Comparison of ENCODE assay signal across 1 cellular context in the genomic region with DNA sequence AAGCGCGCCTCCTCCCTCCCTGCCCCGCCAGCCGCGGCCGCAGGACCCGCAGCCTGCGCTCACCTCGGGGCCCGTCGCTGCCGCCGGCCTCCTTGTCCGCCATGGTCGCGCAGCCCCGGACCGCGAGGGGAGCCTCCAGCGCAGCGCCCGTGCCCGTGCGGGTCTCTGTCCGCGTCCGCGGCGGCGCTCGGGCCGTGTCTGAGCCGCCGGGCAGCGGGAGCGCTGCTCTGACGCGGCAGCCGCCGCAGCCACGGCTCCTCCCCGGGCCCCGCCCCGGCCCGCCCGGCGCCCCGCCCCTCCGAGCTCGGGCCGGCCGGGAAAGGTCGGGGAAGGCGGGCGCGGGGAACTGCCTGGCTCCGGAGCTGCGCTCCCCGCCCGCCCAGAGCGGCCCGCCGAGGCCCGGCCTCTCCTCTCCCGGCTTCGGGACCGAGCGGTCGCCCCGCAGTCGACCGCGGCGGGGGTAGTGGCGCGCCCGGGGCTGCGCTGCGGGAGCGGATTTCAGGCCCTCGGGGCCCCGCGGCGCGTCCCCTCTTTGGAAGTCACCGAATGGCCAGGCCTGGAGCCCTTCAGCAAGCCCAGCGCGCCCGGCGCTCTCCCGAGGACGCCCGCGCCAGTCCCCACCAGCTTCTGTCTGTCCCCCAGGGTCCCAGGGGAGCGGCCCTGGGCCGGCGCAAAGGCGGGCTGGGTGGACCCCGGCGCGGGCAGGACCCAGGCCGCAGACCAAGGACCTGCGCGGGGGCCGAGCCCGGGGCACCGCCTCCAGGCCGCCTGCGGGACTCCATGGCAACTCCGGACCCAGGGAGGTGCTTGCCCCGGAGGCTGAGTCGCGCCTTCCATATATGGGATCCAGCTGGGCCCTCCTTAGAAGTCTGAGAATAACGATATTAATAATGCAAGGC.
TF ChIP-seq lines count a peak whose summit lies in the region.

A gene with protein sequence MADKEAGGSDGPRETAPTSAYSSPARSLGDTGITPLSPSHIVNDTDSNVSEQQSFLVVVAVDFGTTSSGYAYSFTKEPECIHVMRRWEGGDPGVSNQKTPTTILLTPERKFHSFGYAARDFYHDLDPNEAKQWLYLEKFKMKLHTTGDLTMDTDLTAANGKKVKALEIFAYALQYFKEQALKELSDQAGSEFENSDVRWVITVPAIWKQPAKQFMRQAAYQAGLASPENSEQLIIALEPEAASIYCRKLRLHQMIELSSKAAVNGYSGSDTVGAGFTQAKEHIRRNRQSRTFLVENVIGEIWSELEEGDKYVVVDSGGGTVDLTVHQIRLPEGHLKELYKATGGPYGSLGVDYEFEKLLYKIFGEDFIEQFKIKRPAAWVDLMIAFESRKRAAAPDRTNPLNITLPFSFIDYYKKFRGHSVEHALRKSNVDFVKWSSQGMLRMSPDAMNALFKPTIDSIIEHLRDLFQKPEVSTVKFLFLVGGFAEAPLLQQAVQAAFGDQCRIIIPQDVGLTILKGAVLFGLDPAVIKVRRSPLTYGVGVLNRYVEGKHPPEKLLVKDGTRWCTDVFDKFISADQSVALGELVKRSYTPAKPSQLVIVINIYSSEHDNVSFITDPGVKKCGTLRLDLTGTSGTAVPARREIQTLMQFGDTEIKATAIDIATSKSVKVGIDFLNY (minus strand): TSS at position 200 of the 899 bp plus-strand sequence. CDS start 97 bp downstream, at position 103.

TF ChIP-seq in HCT116, 20 proteins besides CTCF, POLR2A, EP300 and RAD21 (continued from another document):
- TF ChIP-seq EGR1 (IDR thresholded peaks at IDR 0.05; ENCODE audit: low read depth) (no peak), EZH2phosphoT487 (IDR thresholded peaks at IDR 0.05; ENCODE audit: borderline replicate concordance) (no peak)
- TF ChIP-seq, protein P1, sequence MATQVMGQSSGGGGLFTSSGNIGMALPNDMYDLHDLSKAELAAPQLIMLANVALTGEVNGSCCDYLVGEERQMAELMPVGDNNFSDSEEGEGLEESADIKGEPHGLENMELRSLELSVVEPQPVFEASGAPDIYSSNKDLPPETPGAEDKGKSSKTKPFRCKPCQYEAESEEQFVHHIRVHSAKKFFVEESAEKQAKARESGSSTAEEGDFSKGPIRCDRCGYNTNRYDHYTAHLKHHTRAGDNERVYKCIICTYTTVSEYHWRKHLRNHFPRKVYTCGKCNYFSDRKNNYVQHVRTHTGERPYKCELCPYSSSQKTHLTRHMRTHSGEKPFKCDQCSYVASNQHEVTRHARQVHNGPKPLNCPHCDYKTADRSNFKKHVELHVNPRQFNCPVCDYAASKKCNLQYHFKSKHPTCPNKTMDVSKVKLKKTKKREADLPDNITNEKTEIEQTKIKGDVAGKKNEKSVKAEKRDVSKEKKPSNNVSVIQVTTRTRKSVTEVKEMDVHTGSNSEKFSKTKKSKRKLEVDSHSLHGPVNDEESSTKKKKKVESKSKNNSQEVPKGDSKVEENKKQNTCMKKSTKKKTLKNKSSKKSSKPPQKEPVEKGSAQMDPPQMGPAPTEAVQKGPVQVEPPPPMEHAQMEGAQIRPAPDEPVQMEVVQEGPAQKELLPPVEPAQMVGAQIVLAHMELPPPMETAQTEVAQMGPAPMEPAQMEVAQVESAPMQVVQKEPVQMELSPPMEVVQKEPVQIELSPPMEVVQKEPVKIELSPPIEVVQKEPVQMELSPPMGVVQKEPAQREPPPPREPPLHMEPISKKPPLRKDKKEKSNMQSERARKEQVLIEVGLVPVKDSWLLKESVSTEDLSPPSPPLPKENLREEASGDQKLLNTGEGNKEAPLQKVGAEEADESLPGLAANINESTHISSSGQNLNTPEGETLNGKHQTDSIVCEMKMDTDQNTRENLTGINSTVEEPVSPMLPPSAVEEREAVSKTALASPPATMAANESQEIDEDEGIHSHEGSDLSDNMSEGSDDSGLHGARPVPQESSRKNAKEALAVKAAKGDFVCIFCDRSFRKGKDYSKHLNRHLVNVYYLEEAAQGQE (IDR thresholded peaks at IDR 0.05; ENCODE audit: low read depth), result no peak
